17 cellular contexts compared by ENCODE assay signal in genomic region chr1:232487236-232487635, GRCh38.
"Had no signal": no experiment of that assay in that cellular context is flagged by ENCODE, and none has a peak within 500 bp of the region (broad histone marks: within the 10 kb centered on the region; RNA-seq: fewer than 3 reads in every experiment).

No MANE protein-coding gene starts in this region.

- H3K9me3 ChIP-seq: adrenal gland, mucosa of descending colon, thoracic aorta, upper lobe of left lung had no signal

- H3K27me3 ChIP-seq: adrenal gland, foreskin keratinocyte, upper lobe of left lung had no signal

- H3K4me1 ChIP-seq: foreskin keratinocyte had no signal

- H3K4me3 ChIP-seq: adrenal gland, mucosa of descending colon, thoracic aorta, upper lobe of left lung had no signal

- H3K27ac ChIP-seq: adrenal gland had no signal

- H3K36me3 ChIP-seq: adrenal gland, thoracic aorta had no signal

- DNase-seq: activated CD8-positive, alpha-beta memory T cell treated with anti-CD3 and anti-CD28 coated beads for 24 hours; activated CD8-positive, alpha-beta memory T cell treated with anti-CD3 and anti-CD28 coated beads, Interleukin-2, amount 50 U/mL, for 4 hours; activated T-cell treated with anti-CD3 and anti-CD28 coated beads, Interleukin-2, amount 50 U/mL, for 24 hours; adrenal gland; cortex of kidney; hypothalamus; mesendoderm; mucosa of descending colon; naive B cell; posterior cingulate gyrus; stimulated activated CD4-positive, alpha-beta T cell treated with anti-CD3 and anti-CD28 coated beads, Interleukin-4, amount 100 ng/mL, for 24 hours; stimulated activated naive CD4-positive, alpha-beta T cell treated with Interleukin-2 at 50 U/mL for 16 hours; T1000; upper lobe of left lung had no signal

- FAIRE-seq: astrocyte had no signal
